1 cellular context compared by ENCODE assay signal in genomic region chr7:50125766-50126165, GRCh38.
TF ChIP-seq lines count a peak whose summit lies in the region.

No MANE protein-coding gene starts in this region.

TF ChIP-seq in A549, 52 proteins besides CTCF, POLR2A, EP300 and RAD21 (continued from another document):
- TF ChIP-seq PBX3 (IDR thresholded peaks at IDR 0.05): no peak
- TF ChIP-seq CBX8 (IDR thresholded peaks at IDR 0.05): no peak
- TF ChIP-seq FOXS1 (CRISPR knock-in tag; IDR thresholded peaks at IDR 0.05): no peak
- no peak for TF ChIP-seq KDM5A (IDR thresholded peaks at IDR 0.05)
- no peak for TF ChIP-seq HOXA7 (CRISPR knock-in tag; IDR thresholded peaks at IDR 0.05)
- no peak for TF ChIP-seq ZC3H11A (IDR thresholded peaks at IDR 0.05)
- no peak for TF ChIP-seq PHF8 (IDR thresholded peaks at IDR 0.05; ENCODE audit: borderline replicate concordance, low read depth)
TF ChIP-seq in A549: peak in this region for 0.
